8 cellular contexts compared by ENCODE assay signal in the genomic region with DNA sequence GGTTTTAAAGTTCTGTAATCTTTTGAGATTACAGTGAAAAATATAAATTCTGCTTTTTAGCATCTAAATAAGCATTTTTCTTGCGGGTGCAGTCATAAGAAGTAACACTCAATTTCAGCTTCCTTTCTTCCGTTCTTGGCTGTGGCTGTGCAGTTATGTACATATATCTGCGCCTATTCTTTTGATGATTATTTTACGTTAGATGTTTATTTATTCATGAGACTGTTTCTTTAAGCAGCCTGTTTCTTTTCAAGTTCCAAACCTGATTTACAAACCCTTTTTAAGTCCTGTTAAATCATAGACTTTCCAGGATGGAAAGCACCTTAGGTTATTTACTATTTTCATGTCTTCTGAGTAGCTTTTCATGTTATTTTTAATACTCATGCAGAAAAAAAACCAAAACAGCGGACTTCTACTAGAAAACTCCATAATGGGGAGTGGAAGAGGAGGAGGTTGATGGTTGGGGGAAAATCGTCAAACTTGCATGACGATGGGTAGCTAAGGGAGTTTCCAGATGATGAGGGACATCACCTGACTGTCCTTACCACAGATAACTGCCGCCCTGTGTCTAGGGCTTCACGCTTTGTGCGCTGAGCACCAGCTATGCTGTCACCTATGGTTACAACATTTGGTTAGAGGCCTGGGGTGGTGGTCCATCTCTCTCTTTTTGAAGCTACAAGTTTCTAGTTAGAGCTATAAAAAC. TPM values are rescaled to one million over a fixed set of nuclear protein-coding genes. Genes with fewer than 3 reads are reported as not detected.
DNase-seq lines count a peak whose midpoint lies in the region; ATAC-seq lines count a peak whose summit lies in the region.

No MANE protein-coding gene starts in this region.

- no peaks in the 10 kb centered on the region for H3K27me3 Mint-ChIP-seq in activated T-helper 2 cell treated with anti-CD3 and anti-CD28 coated beads, Interferon-gamma antibody, Interleukin-2, Interleukin-4, amounts not matched to agents 10 μg/mL and 5 μg/mL and 100 μg/mL, durations not matched to agents 14 hours and 24 hours and 36 hours (ENCODE audit: low read depth)

- DNase-seq in activated T-helper 2 cell treated with anti-CD3 and anti-CD28 coated beads, Interferon-gamma antibody, Interleukin-2, Interleukin-4, amounts not matched to agents 10 μg/mL and 5 μg/mL and 100 μg/mL, durations not matched to agents 14 hours and 24 hours and 36 hours (ENCODE audit: low spot score), result peak; percentile 31
- DNase-seq in stimulated activated CD8-positive, alpha-beta memory T cell treated with anti-CD3 and anti-CD28 coated beads, Interleukin-4, amount 100 ng/mL, for 1 hour (ENCODE audit: low read depth in 2 of 2, low spot score in 1 of 2), result peak; percentile 6 to 37
- DNase-seq in HT-29 (ENCODE audit: low spot score) (no peak), hippocampal formation (lab: John Stamatoyannopoulos, UW) (no peak), sciatic nerve (ENCODE audit: low spot score) (no peak), head of caudate nucleus (no peak)

- H3K27ac Mint-ChIP-seq in activated T-helper 2 cell treated with anti-CD3 and anti-CD28 coated beads, Interferon-gamma antibody, Interleukin-2, Interleukin-4, amounts not matched to agents 10 μg/mL and 5 μg/mL and 100 μg/mL, durations not matched to agents 14 hours and 24 hours and 36 hours, result peak overlapping the region; percentile 85

- ATAC-seq in GM19397 (IDR thresholded peaks at IDR 0.05; ENCODE audit: unreplicated experiment) (peak; percentile 72), HG03460 (IDR thresholded peaks at IDR 0.05; ENCODE audit: unreplicated experiment) (peak; percentile 82), sciatic nerve (no peak)

- intact Hi-C loops in activated T-helper 2 cell treated with anti-CD3 and anti-CD28 coated beads, Interferon-gamma antibody, Interleukin-2, Interleukin-4, amounts not matched to agents 10 μg/mL and 5 μg/mL and 100 μg/mL, durations not matched to agents 14 hours and 24 hours and 36 hours (cut with micrococcal nuclease), result no loop called here
- intact Hi-C loops in sciatic nerve (cut with DNase I), result no loop called here
- intact Hi-C loops in head of caudate nucleus (cut with DNase I), result loop anchor here (5.0 kb wide), 1 partner anchor 45 kb away; no protein-coding TSS in a partner anchor

- peaks cover 40% of the 10 kb centered on the region for H3K4me1 Mint-ChIP-seq in activated T-helper 2 cell treated with anti-CD3 and anti-CD28 coated beads, Interferon-gamma antibody, Interleukin-2, Interleukin-4, amounts not matched to agents 10 μg/mL and 5 μg/mL and 100 μg/mL, durations not matched to agents 14 hours and 24 hours and 36 hours (ENCODE audit: low read depth)

- peak overlapping the region; percentile 78 for H3K4me3 Mint-ChIP-seq in activated T-helper 2 cell treated with anti-CD3 and anti-CD28 coated beads, Interferon-gamma antibody, Interleukin-2, Interleukin-4, amounts not matched to agents 10 μg/mL and 5 μg/mL and 100 μg/mL, durations not matched to agents 14 hours and 24 hours and 36 hours (ENCODE audit: low read depth)

- peaks cover 11% of the 10 kb centered on the region for H3K9me3 Mint-ChIP-seq in activated T-helper 2 cell treated with anti-CD3 and anti-CD28 coated beads, Interferon-gamma antibody, Interleukin-2, Interleukin-4, amounts not matched to agents 10 μg/mL and 5 μg/mL and 100 μg/mL, durations not matched to agents 14 hours and 24 hours and 36 hours

- H3K36me3 Mint-ChIP-seq in activated T-helper 2 cell treated with anti-CD3 and anti-CD28 coated beads, Interferon-gamma antibody, Interleukin-2, Interleukin-4, amounts not matched to agents 10 μg/mL and 5 μg/mL and 100 μg/mL, durations not matched to agents 14 hours and 24 hours and 36 hours (ENCODE audit: low read depth), result peaks cover 24% of the 10 kb centered on the region

RNA-seq across cellular contexts. Expression of gene PRDM2, which starts 2.6 kb away (rescaled TPM):
- total RNA-seq in activated T-helper 2 cell treated with anti-CD3 and anti-CD28 coated beads, Interferon-gamma antibody, Interleukin-2, Interleukin-4, amounts not matched to agents 10 μg/mL and 5 μg/mL and 100 μg/mL, durations not matched to agents 14 hours and 24 hours and 36 hours, result 45.0 and 47.3 TPM in 2 replicates
- 4.9 and 8.5 TPM in 2 replicates for total RNA-seq in HT-29 (2014; rRNA removed; shearing (Covaris generic))
- 68.1 TPM for total RNA-seq in sciatic nerve

Comparison
In these comparisons a context has a peak if more than half of its experiments do, and no peak if none do; other contexts are left out.
1. DNase-seq: peak in activated T-helper 2 cell treated with anti-CD3 and anti-CD28 coated beads, Interferon-gamma antibody, Interleukin-2, Interleukin-4, amounts not matched to agents 10 μg/mL and 5 μg/mL and 100 μg/mL, durations not matched to agents 14 hours and 24 hours and 36 hours (single experiment) and stimulated activated CD8-positive, alpha-beta memory T cell treated with anti-CD3 and anti-CD28 coated beads, Interleukin-4, amount 100 ng/mL, for 1 hour (2 of 2); none in HT-29 (single experiment), hippocampal formation (0 of 2), sciatic nerve (single experiment) and head of caudate nucleus (0 of 42).